In the genomic region with DNA sequence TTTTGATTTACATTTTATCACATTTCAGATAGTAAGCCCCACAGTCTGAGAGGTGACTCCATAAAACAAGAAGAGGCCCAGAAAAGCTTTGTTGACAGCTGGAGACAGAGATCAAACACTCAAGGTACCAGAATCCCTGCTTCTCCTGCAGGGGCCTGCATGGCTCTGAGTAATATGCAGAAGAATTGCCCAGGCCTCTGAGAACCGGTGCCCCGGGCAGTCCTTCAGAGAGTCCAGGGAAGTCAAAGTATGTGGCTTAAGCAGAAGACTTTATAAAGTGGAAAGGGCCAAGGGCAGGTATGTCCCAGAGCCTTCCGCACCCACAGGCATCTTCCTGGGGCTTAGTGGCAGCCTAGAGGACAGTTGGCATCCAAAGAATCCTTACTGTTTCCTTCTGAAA, we compare ENCODE assay signal across 28 cellular contexts. TPM values are rescaled to one million over a fixed set of nuclear protein-coding genes. Genes with fewer than 3 reads are reported as not detected.
"Had no signal": no experiment of that assay in that cellular context is flagged by ENCODE, and none has a peak within 500 bp of the region (broad histone marks: within the 10 kb centered on the region; RNA-seq: fewer than 3 reads in every experiment).

No MANE protein-coding gene starts in this region.

- ATAC-seq: activated CD8-positive, alpha-beta memory T cell treated with anti-CD3 and anti-CD28 coated beads, Interleukin-2, amount 10 ng/mL, durations not matched to agents 7 days and 5 days; body of pancreas; Panc1 had no signal

- H3K4me1 ChIP-seq: adrenal gland, body of pancreas had no signal

- H3K27ac ChIP-seq: adrenal gland, body of pancreas, WERI-Rb-1 had no signal

- FAIRE-seq: astrocyte had no signal

- H3K27me3 ChIP-seq: adrenal gland, body of pancreas had no signal

- H3K4me3 ChIP-seq: adrenal gland, body of pancreas had no signal

- H3K9me3 ChIP-seq: adrenal gland, body of pancreas had no signal

- DNase-seq: activated CD4-positive, alpha-beta memory T cell treated with anti-CD3 and anti-CD28 coated beads, Interleukin-2, amount 10 ng/mL, durations not matched to agents 7 days and 5 days; activated CD4-positive, alpha-beta T cell treated with anti-CD3 and anti-CD28 coated beads for 1 hour; activated CD4-positive, alpha-beta T cell treated with anti-CD3 and anti-CD28 coated beads for 48 hours; activated CD4-positive, CD25-positive, alpha-beta regulatory T cell; activated CD8-positive, alpha-beta memory T cell treated with anti-CD3 and anti-CD28 coated beads for 24 hours; activated CD8-positive, alpha-beta memory T cell treated with anti-CD3 and anti-CD28 coated beads, Interleukin-2, amount 10 ng/mL, durations not matched to agents 7 days and 5 days; activated CD8-positive, alpha-beta memory T cell treated with anti-CD3 and anti-CD28 coated beads, Interleukin-2, amount 50 U/mL, for 48 hours; activated effector memory CD4-positive, alpha-beta T cell treated with anti-CD3 and anti-CD28 coated beads, Interleukin-2, amount 50 U/mL, for 16 hours; activated naive CD4-positive, alpha-beta T cell; activated T-cell treated with anti-CD3 and anti-CD28 coated beads, Interleukin-2, amount 50 U/mL, for 48 hours; adrenal gland; body of pancreas; central memory CD4-positive, alpha-beta T cell; Karpas-422; KBM-7; NCI-H1105; NCI-H1417 treated with DMSO at 0.1 percent for 48 hours; NCI-H187 treated with DMSO at 0.1 percent for 48 hours; NCI-H2081; NCI-H226; NCI-H524 treated with DMSO at 0.1 percent for 48 hours; Right ventricle myocardium superior; RPMI8226; T1000; WERI-Rb-1 had no signal

RNA-seq across cellular contexts. Expression of a gene that starts 29.4 kb away (rescaled TPM):
- polyA plus RNA-seq: IgD-negative memory B cell had no signal
